ENCODE assay signal across 1 cellular context in the genomic region with DNA sequence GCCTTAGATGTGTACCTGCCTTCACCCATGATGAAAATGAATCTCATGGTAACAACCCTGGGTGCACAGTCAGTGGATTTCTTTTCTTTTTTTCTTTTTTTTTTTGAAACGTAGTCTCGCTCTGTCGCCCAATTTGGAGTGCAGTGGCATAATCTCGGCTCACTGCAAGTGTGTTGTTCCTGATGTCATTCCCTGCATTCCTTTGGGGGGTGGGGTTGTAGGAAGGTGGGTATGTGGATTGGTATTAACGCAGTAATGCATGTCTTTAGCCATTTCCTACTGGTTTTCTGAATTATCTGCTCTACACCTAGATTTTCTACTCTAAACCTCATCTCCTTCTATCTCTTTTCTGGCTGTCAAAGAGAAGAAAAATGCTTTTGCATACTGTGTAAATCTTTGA.
TF ChIP-seq lines count a peak whose summit lies in the region.

No MANE protein-coding gene starts in this region.

TF ChIP-seq in GM23338, 12 proteins besides CTCF, POLR2A, EP300 and RAD21:
- TF ChIP-seq ZNF462 (CRISPR knock-in tag; IDR thresholded peaks at IDR 0.05), result no peak
- TF ChIP-seq JUNB (IDR thresholded peaks at IDR 0.05; ENCODE audit: unreplicated experiment), result no peak
- TF ChIP-seq NANOG (IDR thresholded peaks at IDR 0.05; ENCODE audit: borderline replicate concordance), result no peak
- TF ChIP-seq CREB1 (CRISPR knock-in tag; IDR thresholded peaks at IDR 0.05; ENCODE audit: low read depth), result no peak
- TF ChIP-seq POLR2AphosphoS5 (IDR thresholded peaks at IDR 0.05; ENCODE audit: low read depth), result no peak
- no peak for TF ChIP-seq ZNF114 (CRISPR knock-in tag; IDR thresholded peaks at IDR 0.05)
- no peak for TF ChIP-seq ZNF331 (CRISPR knock-in tag; IDR thresholded peaks at IDR 0.05; ENCODE audit: low read depth)
- no peak for TF ChIP-seq EZH2 (IDR thresholded peaks at IDR 0.05; ENCODE audit: low read depth, unreplicated experiment)
- no peak for TF ChIP-seq EZH2phosphoT487 (IDR thresholded peaks at IDR 0.05; ENCODE audit: unreplicated experiment)
